8 cellular contexts compared by ENCODE assay signal in genomic region chr6:134316733-134317431, GRCh38. TPM values are rescaled to one million over a fixed set of nuclear protein-coding genes. Genes with fewer than 3 reads are reported as not detected.
DNase-seq lines count a peak whose midpoint lies in the region; ATAC-seq and TF ChIP-seq lines count a peak whose summit lies in the region.

No MANE protein-coding gene starts in this region.

- H4K91ac ChIP-seq in mesenchymal stem cell (ENCODE audit: low read length) = no peak overlapping the region

- H2BK12ac ChIP-seq in mesenchymal stem cell (ENCODE audit: low read length in 2 of 2) = no peak overlapping the region

- H3K4me2 ChIP-seq in mesenchymal stem cell (ENCODE audit: low read length, poor library complexity, severe bottlenecking) = peak overlapping the region; percentile 100

- H3K9me3 ChIP-seq in right atrium auricular region (no peaks in the 10 kb centered on the region), mesenchymal stem cell (ENCODE audit: control insufficient read depth, low read length) (no peaks in the 10 kb centered on the region), vagina (no peaks in the 10 kb centered on the region)

- intact Hi-C loops in left ventricle myocardium superior (cut with micrococcal nuclease) = no loop called here
- intact Hi-C loops in vagina (cut with DNase I) = no loop called here

- H4K8ac ChIP-seq in mesenchymal stem cell (ENCODE audit: low read length) = no peak overlapping the region

- DNase-seq in right atrium auricular region (ENCODE audit: low spot score) (no peak), left ventricle myocardium superior (no peak), mesenchymal stem cell (no peak), vagina (ENCODE audit: extremely low spot score in 2 of 2) (no peak), GM20000 (ENCODE audit: low spot score) (no peak), OCI-M2 (lab: John Stamatoyannopoulos, UW; ENCODE audit: unreplicated experiment) (no peak), UCSD-AML1 (lab: John Stamatoyannopoulos, UW; ENCODE audit: unreplicated experiment) (no peak)

- H3K4me3 Mint-ChIP-seq in brain = peak overlapping the region; percentile 88 to 95 (median 89)

- no peaks in the 10 kb centered on the region for H3K36me3 ChIP-seq in right atrium auricular region
- no peaks in the 10 kb centered on the region for H3K36me3 ChIP-seq in mesenchymal stem cell (ENCODE audit: control insufficient read depth in 1 of 2, insufficient read depth in 2 of 2, low read depth in 1 of 2, low read length in 2 of 2)
- H3K36me3 ChIP-seq in vagina = no peaks in the 10 kb centered on the region

- H3K9me3 Mint-ChIP-seq in brain = peaks cover 0 to 2% (median 0%) of the 10 kb centered on the region in 5 experiments

- no peak overlapping the region for H3K23ac ChIP-seq in mesenchymal stem cell (ENCODE audit: low read length in 2 of 2)

- H3K27ac ChIP-seq in right atrium auricular region (no peak overlapping the region), mesenchymal stem cell (ENCODE audit: low read length, poor library complexity, severe bottlenecking) (no peak overlapping the region), vagina (peak overlapping the region; percentile 75)

- H3K36me3 Mint-ChIP-seq in brain = no peaks in the 10 kb centered on the region

- H2BK5ac ChIP-seq in mesenchymal stem cell (ENCODE audit: low read depth, low read length, poor library complexity, severe bottlenecking) = no peak overlapping the region

- WGBS in mesenchymal stem cell = 37% methylated on average over 6 of the region's 6 CpGs

- peaks cover 25% of the 10 kb centered on the region for H3K27me3 Mint-ChIP-seq in brain

- peaks cover 46% of the 10 kb centered on the region for H3K4me1 Mint-ChIP-seq in brain

- ATAC-seq in left ventricle myocardium superior = no peak

- H3K4me3 ChIP-seq in right atrium auricular region = peak overlapping the region; percentile 32 to 60
- peak overlapping the region in 1 of 2 experiments; percentile 82 for H3K4me3 ChIP-seq in mesenchymal stem cell (ENCODE audit: insufficient read depth in 1 of 2, low read depth in 1 of 2, low read length in 2 of 2)
- peak overlapping the region; percentile 60 to 65 for H3K4me3 ChIP-seq in vagina

- H2AFZ ChIP-seq in mesenchymal stem cell (ENCODE audit: low read depth, low read length) = no peak overlapping the region

- TF ChIP-seq CTCF in right atrium auricular region (IDR thresholded peaks at IDR 0.05) = no peak
- TF ChIP-seq CTCF in brain (conservative IDR thresholded peaks at IDR 0.05) = no peak
- no peak for TF ChIP-seq CTCF in vagina (IDR thresholded peaks at IDR 0.05)
- TF ChIP-seq CTCF in GM20000 (IDR thresholded peaks at IDR 0.05; ENCODE audit: extremely low read depth, missing control alignments) = no peak

- H2BK120ac ChIP-seq in mesenchymal stem cell (ENCODE audit: low read depth, low read length) = no peak overlapping the region

- no peaks in the 10 kb centered on the region for H3K79me1 ChIP-seq in mesenchymal stem cell (replicated peaks; ENCODE audit: low read length, poor library complexity, severe bottlenecking)

- H3K27ac Mint-ChIP-seq in brain = peak overlapping the region; percentile 55 to 92 (median 88)

- no peak overlapping the region for H3K18ac ChIP-seq in mesenchymal stem cell (ENCODE audit: low read depth in 1 of 2, low read length in 2 of 2)

- no peak for TF ChIP-seq POLR2A in vagina (IDR thresholded peaks at IDR 0.05)

- no peak overlapping the region for H3K14ac ChIP-seq in mesenchymal stem cell (ENCODE audit: low read length in 2 of 2)

- no peaks in the 10 kb centered on the region for H3K27me3 ChIP-seq in right atrium auricular region
- H3K27me3 ChIP-seq in mesenchymal stem cell (ENCODE audit: control insufficient read depth in 1 of 2, insufficient read depth in 1 of 2, low read length in 2 of 2) = no peaks in the 10 kb centered on the region
- no peaks in the 10 kb centered on the region for H3K27me3 ChIP-seq in vagina

- H3K9ac ChIP-seq in mesenchymal stem cell (ENCODE audit: low read length) = peak overlapping the region; percentile 59

- H3K4ac ChIP-seq in mesenchymal stem cell (ENCODE audit: low read depth in 1 of 2, low read length in 2 of 2) = no peak overlapping the region

- H2AK5ac ChIP-seq in mesenchymal stem cell (ENCODE audit: low read length, severe bottlenecking) = no peak overlapping the region

- peaks cover 0 to 16% of the 10 kb centered on the region in 2 donors for H3K4me1 ChIP-seq in right atrium auricular region
- peaks cover 6% of the 10 kb centered on the region for H3K4me1 ChIP-seq in mesenchymal stem cell (ENCODE audit: control insufficient read depth, insufficient read depth, low read depth, low read length)
- peaks cover 14% of the 10 kb centered on the region for H3K4me1 ChIP-seq in vagina

- no peak overlapping the region for H2BK15ac ChIP-seq in mesenchymal stem cell (ENCODE audit: low read depth, poor library complexity, severe bottlenecking)

RNA-seq across cellular contexts. Expression of gene SGK1, which starts 1.0 kb away (rescaled TPM):
- total RNA-seq in right atrium auricular region = 100 to 1,000 TPM; 151 to 155 TPM
- 37.5 TPM for total RNA-seq in left ventricle myocardium superior
- polyA plus RNA-seq in brain (ENCODE audit: insufficient read depth, low read depth, low replicate concordance) = 38.5 TPM
- 54.2 TPM for polyA plus RNA-seq in mesenchymal stem cell (2013, experiment 1 of 2)
- 54.0 TPM for polyA plus RNA-seq in mesenchymal stem cell (2013, experiment 2 of 2)
- 608 TPM for total RNA-seq in vagina
